In genomic region chr22:20660441-20661054, GRCh38 we compare ENCODE assay signal across 31 cellular contexts.
"Had no signal": no experiment of that assay in that cellular context is flagged by ENCODE, and none has a peak within 500 bp of the region (broad histone marks: within the 10 kb centered on the region; RNA-seq: fewer than 3 reads in every experiment).

No MANE protein-coding gene starts in this region.

- ATAC-seq: activated CD4-positive, alpha-beta T cell treated with anti-CD3 and anti-CD28 coated beads for 36 hours; activated CD4-positive, CD25-positive, alpha-beta regulatory T cell treated with anti-CD3 and anti-CD28 coated beads, Interleukin-2, amount 50 U/mL, for 24 hours; activated CD8-positive, alpha-beta memory T cell treated with anti-CD3 and anti-CD28 coated beads, Interleukin-2, amount 10 ng/mL, durations not matched to agents 7 days and 5 days; activated CD8-positive, alpha-beta T cell treated with anti-CD3 and anti-CD28 coated beads, Interleukin-2, amount 10 ng/mL, durations not matched to agents 7 days and 5 days; activated naive CD8-positive, alpha-beta T cell treated with anti-CD3 and anti-CD28 coated beads, Interleukin-2, amount 50 U/mL, for 24 hours; body of pancreas had no signal

- H3K4me1 ChIP-seq: body of pancreas, breast epithelium had no signal

- H3K27ac ChIP-seq: body of pancreas, brain microvascular endothelial cell, breast epithelium, VCaP had no signal

- DNase-seq: activated B cell treated with CpG ODN at 0.5 μM for 24 hours; activated CD4-positive, alpha-beta memory T cell treated with anti-CD3 and anti-CD28 coated beads, Interleukin-2, amount 10 ng/mL, durations not matched to agents 7 days and 5 days; activated CD4-positive, alpha-beta T cell treated with anti-CD3 and anti-CD28 coated beads for 1 hour; activated CD4-positive, alpha-beta T cell treated with anti-CD3 and anti-CD28 coated beads for 36 hours; activated CD4-positive, alpha-beta T cell treated with anti-CD3 and anti-CD28 coated beads for 48 hours; activated CD4-positive, alpha-beta T cell treated with anti-CD3 and anti-CD28 coated beads, Interleukin-2, amount 10 ng/mL, durations not matched to agents 7 days and 5 days; activated CD4-positive, alpha-beta T cell treated with anti-CD3 and anti-CD28 coated beads, Interleukin-2, amount 50 U/mL, for 48 hours; activated CD8-positive, alpha-beta memory T cell treated with anti-CD3 and anti-CD28 coated beads for 24 hours; activated CD8-positive, alpha-beta memory T cell treated with anti-CD3 and anti-CD28 coated beads, Interleukin-2, amount 10 ng/mL, durations not matched to agents 7 days and 5 days; activated CD8-positive, alpha-beta memory T cell treated with anti-CD3 and anti-CD28 coated beads, Interleukin-2, amount 50 U/mL, for 48 hours; activated CD8-positive, alpha-beta T cell treated with anti-CD3 and anti-CD28 coated beads, Interleukin-2, amount 10 ng/mL, durations not matched to agents 7 days and 5 days; activated effector memory CD4-positive, alpha-beta T cell treated with Interleukin-2 at 50 U/mL for 16 hours; activated gamma-delta T cell; activated naive CD4-positive, alpha-beta T cell treated with anti-CD3 and anti-CD28 coated beads, Interleukin-2, amount 10 ng/mL, durations not matched to agents 7 days and 5 days; activated naive CD4-positive, alpha-beta T cell treated with Interleukin-2 at 50 U/mL for 16 hours; activated naive CD8-positive, alpha-beta T cell treated with anti-CD3 and anti-CD28 coated beads, Interleukin-2, amount 10 ng/mL, durations not matched to agents 7 days and 5 days; activated naive CD8-positive, alpha-beta T cell treated with anti-CD3 and anti-CD28 coated beads, Interleukin-2, amount 50 U/mL, for 24 hours; activated T-cell treated with anti-CD3 and anti-CD28 coated beads, Interleukin-2, amount 50 U/mL, for 24 hours; activated T-cell treated with anti-CD3 and anti-CD28 coated beads, Interleukin-2, amount 50 U/mL, for 48 hours; aorta; body of pancreas; brain microvascular endothelial cell; central memory CD4-positive, alpha-beta T cell; T-helper 1 cell; T-helper 2 cell; T-helper 9 cell had no signal

- H3K27me3 ChIP-seq: body of pancreas, breast epithelium had no signal

- H3K4me3 ChIP-seq: body of pancreas, breast epithelium had no signal

- FAIRE-seq: astrocyte, TTC549 had no signal

- H3K9me3 ChIP-seq: breast epithelium had no signal

- H3K36me3 ChIP-seq: brain microvascular endothelial cell, breast epithelium had no signal
